In genomic region chr4:189806506-189806905, GRCh38 we compare ENCODE assay signal across 8 cellular contexts.
"Had no signal": no experiment of that assay in that cellular context is flagged by ENCODE, and none has a peak within 500 bp of the region (broad histone marks: within the 10 kb centered on the region; RNA-seq: fewer than 3 reads in every experiment).

No MANE protein-coding gene starts in this region.

- H3K27ac Mint-ChIP-seq: IgD-negative memory B cell had no signal

- FAIRE-seq: HepG2, HTR-8/SVneo had no signal

- H3K4me2 ChIP-seq: KMS-11 had no signal

- H3K4me1 Mint-ChIP-seq: IgD-negative memory B cell had no signal

- H3K27ac ChIP-seq: HL-60, KMS-11 had no signal

- DNase-seq: IMR-90, KBM-7, KG1 had no signal

- H3K9ac ChIP-seq: KMS-11 had no signal

- H3K4me3 Mint-ChIP-seq: IgD-negative memory B cell had no signal

- ATAC-seq: HepG2 had no signal
